ENCODE assay signal across 1 cellular context in the genomic region with DNA sequence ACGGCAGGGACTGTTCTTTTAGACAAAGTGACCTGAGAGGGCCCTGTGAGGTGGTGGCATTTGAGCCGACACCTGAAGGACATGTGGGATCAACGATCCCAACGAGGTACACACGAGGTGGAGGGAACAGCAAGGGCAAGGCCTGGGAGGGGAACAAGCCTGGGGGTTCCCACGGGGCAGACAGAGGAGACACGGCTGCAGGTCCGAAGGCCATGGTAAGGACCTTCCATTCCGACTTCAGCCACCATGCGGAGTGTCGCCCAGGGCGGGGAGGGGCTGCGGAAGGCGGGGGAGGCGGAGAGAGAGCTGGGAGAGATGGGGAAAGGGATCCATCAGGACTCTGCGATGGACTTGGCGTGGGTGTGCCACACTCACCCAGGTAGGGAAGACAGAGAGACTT.
TF ChIP-seq lines count a peak whose summit lies in the region.

No MANE protein-coding gene starts in this region.

TF ChIP-seq in HepG2, 621 proteins besides CTCF, POLR2A, EP300 and RAD21:
- 0 out of 2 replicates have a peak, but pooled peaks have one; percentile 13 for TF ChIP-seq GABPA (IDR thresholded peaks at IDR 0.05; ENCODE audit: low read depth, low read length)
- no peak for TF ChIP-seq GABPA (CRISPR knock-in tag; IDR thresholded peaks at IDR 0.05; ENCODE audit: low read depth)
- TF ChIP-seq SNAPC2 (CRISPR knock-in tag; IDR thresholded peaks at IDR 0.05), result no peak
